Comparison of ENCODE assay signal across 1 cellular context in the genomic region with DNA sequence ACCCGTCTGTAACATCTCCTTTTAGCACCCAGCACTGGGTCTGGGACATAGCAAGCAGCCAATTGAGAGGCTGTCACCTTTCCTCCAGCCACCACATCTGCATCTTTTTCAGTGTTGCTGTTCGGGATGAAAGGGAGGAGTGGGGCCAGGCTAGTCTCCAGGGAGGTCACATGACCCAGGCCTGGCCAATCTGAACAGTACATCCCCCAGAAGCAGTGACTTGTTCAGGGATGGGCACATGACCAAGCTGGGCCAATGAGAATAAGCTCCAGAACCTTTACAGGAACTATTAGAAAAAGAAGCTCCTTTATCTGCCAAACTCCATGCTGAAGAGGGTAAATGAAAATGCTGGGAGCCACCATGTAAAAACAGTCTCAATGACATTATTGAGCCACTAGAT.
TF ChIP-seq lines count a peak whose summit lies in the region.

No MANE protein-coding gene starts in this region.

TF ChIP-seq in K562, 482 proteins besides CTCF, POLR2A, EP300 and RAD21 (continued from another document):
- TF ChIP-seq NBN (IDR thresholded peaks at IDR 0.05; ENCODE audit: low read depth) = no peak
- no peak for TF ChIP-seq ELF4 (CRISPR knock-in tag; IDR thresholded peaks at IDR 0.05)
- TF ChIP-seq SAFB (IDR thresholded peaks at IDR 0.05; ENCODE audit: borderline replicate concordance, low read depth, low read length) = no peak
- TF ChIP-seq, protein P1, sequence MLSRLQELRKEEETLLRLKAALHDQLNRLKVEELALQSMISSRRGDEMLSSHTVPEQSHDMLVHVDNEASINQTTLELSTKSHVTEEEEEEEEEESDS (CRISPR knock-in tag; IDR thresholded peaks at IDR 0.05) = no peak
- TF ChIP-seq CXXC5 (CRISPR knock-in tag; IDR thresholded peaks at IDR 0.05) = no peak
- no peak for TF ChIP-seq SRSF9 (IDR thresholded peaks at IDR 0.05; ENCODE audit: borderline replicate concordance, low read depth, low read length)
- TF ChIP-seq SPI1 (IDR thresholded peaks at IDR 0.05; ENCODE audit: borderline replicate concordance, low read depth, low read length) = no peak
- TF ChIP-seq ZSCAN29 (IDR thresholded peaks at IDR 0.05) = no peak
- TF ChIP-seq, protein P2, sequence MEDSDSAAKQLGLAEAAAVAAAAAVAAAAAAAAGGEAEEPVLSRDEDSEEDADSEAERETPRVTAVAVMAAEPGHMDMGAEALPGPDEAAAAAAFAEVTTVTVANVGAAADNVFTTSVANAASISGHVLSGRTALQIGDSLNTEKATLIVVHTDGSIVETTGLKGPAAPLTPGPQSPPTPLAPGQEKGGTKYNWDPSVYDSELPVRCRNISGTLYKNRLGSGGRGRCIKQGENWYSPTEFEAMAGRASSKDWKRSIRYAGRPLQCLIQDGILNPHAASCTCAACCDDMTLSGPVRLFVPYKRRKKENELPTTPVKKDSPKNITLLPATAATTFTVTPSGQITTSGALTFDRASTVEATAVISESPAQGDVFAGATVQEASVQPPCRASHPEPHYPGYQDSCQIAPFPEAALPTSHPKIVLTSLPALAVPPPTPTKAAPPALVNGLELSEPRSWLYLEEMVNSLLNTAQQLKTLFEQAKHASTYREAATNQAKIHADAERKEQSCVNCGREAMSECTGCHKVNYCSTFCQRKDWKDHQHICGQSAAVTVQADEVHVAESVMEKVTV (CRISPR knock-in tag; IDR thresholded peaks at IDR 0.05) = no peak
- TF ChIP-seq NFRKB (IDR thresholded peaks at IDR 0.05; ENCODE audit: low read depth) = no peak
- TF ChIP-seq, protein P3, sequence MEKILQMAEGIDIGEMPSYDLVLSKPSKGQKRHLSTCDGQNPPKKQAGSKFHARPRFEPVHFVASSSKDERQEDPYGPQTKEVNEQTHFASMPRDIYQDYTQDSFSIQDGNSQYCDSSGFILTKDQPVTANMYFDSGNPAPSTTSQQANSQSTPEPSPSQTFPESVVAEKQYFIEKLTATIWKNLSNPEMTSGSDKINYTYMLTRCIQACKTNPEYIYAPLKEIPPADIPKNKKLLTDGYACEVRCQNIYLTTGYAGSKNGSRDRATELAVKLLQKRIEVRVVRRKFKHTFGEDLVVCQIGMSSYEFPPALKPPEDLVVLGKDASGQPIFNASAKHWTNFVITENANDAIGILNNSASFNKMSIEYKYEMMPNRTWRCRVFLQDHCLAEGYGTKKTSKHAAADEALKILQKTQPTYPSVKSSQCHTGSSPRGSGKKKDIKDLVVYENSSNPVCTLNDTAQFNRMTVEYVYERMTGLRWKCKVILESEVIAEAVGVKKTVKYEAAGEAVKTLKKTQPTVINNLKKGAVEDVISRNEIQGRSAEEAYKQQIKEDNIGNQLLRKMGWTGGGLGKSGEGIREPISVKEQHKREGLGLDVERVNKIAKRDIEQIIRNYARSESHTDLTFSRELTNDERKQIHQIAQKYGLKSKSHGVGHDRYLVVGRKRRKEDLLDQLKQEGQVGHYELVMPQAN (IDR thresholded peaks at IDR 0.05; ENCODE audit: borderline replicate concordance) = no peak
- TF ChIP-seq CEBPB (tag; IDR thresholded peaks at IDR 0.05) = no peak
- TF ChIP-seq SP2 (IDR thresholded peaks at IDR 0.05; ENCODE audit: extremely low read depth, low read depth, low read length, poor library complexity, severe bottlenecking) = no peak
- TF ChIP-seq, protein P4, sequence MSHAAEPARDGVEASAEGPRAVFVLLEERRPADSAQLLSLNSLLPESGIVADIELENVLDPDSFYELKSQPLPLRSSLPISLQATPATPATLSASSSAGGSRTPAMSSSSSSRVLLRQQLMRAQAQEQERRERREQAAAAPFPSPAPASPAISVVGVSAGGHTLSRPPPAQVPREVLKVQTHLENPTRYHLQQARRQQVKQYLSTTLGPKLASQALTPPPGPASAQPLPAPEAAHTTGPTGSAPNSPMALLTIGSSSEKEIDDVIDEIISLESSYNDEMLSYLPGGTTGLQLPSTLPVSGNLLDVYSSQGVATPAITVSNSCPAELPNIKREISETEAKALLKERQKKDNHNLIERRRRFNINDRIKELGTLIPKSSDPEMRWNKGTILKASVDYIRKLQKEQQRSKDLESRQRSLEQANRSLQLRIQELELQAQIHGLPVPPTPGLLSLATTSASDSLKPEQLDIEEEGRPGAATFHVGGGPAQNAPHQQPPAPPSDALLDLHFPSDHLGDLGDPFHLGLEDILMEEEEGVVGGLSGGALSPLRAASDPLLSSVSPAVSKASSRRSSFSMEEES (CRISPR knock-in tag; IDR thresholded peaks at IDR 0.05) = peak; percentile 87
- TF ChIP-seq ZNF143 (CRISPR knock-in tag; IDR thresholded peaks at IDR 0.05) = no peak
- TF ChIP-seq KAT8 (IDR thresholded peaks at IDR 0.05; ENCODE audit: low read depth) = no peak
- no peak for TF ChIP-seq RBFOX2 (IDR thresholded peaks at IDR 0.05; ENCODE audit: low read depth, low read length)
- TF ChIP-seq PCBP1 (IDR thresholded peaks at IDR 0.05; ENCODE audit: low read depth, low read length, poor library complexity, severe bottlenecking) = no peak
- TF ChIP-seq TOE1 (IDR thresholded peaks at IDR 0.05; ENCODE audit: borderline replicate concordance) = peak; percentile 46; the same call in 1 of the 2 replicates
- no peak for TF ChIP-seq TOE1 (CRISPR knock-in tag; IDR thresholded peaks at IDR 0.05; ENCODE audit: borderline replicate concordance, low read depth)
- TF ChIP-seq HMG20A (CRISPR knock-in tag; conservative IDR thresholded peaks at IDR 0.05) = no peak
- TF ChIP-seq, protein P5, sequence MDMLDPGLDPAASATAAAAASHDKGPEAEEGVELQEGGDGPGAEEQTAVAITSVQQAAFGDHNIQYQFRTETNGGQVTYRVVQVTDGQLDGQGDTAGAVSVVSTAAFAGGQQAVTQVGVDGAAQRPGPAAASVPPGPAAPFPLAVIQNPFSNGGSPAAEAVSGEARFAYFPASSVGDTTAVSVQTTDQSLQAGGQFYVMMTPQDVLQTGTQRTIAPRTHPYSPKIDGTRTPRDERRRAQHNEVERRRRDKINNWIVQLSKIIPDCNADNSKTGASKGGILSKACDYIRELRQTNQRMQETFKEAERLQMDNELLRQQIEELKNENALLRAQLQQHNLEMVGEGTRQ (CRISPR knock-in tag; IDR thresholded peaks at IDR 0.05) = peak; percentile 87
- no peak for TF ChIP-seq SNIP1 (IDR thresholded peaks at IDR 0.05; ENCODE audit: low read depth)
